In the genomic region with DNA sequence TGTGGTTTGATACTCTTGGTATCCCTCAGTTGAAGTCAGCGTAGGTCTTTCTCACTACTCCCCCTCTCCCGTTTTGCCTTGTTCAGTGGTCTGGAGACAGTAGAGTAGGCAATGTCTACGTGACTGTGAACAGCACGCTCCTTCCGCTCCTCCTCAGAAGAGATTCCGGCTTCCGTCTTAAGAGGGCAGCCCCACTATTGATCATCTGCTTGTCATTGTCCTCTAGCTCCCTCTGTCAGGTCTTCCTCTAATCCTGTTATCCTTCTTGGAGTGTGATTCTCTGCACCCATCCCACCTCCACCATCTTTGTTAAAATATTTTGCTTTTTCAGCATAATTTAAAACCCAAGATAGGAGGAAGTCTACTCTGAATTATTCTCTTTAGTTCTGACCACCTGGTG, we compare ENCODE assay signal across 1 cellular context.
TF ChIP-seq lines count a peak whose summit lies in the region.

No MANE protein-coding gene starts in this region.

TF ChIP-seq in HCT116, 20 proteins besides CTCF, POLR2A, EP300 and RAD21:
- no peak for TF ChIP-seq ZBTB33 (IDR thresholded peaks at IDR 0.05; ENCODE audit: extremely low read depth, insufficient replicate concordance, low read length)
